In the genomic region with DNA sequence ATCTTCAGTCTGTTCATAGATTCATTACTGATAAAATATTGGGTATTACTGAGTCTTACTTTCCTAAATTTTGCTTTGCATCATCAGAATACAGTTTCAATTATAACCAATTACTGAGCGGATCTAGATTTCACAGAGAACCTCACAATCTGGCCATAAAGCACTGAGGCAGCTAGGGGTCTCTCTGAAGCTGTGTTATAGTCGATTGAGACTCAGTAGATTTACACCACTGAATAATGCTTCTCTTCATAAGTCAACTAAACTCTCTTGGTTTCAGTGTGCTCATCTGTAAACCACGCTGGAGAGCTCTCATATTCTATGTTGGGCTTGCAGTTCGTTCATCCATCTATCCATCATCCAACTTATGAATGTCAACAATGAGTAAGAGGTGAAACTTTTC, we compare ENCODE assay signal across 15 cellular contexts.
"Had no signal": no experiment of that assay in that cellular context is flagged by ENCODE, and none has a peak within 500 bp of the region (broad histone marks: within the 10 kb centered on the region; RNA-seq: fewer than 3 reads in every experiment).

No MANE protein-coding gene starts in this region.

- H3K27me3 ChIP-seq: ascending aorta, esophagus squamous epithelium, right lobe of liver, thyroid gland, uterus had no signal

- H3K4me1 ChIP-seq: ascending aorta, esophagus squamous epithelium, psoas muscle, right lobe of liver, thyroid gland, uterus had no signal

- H3K9me3 ChIP-seq: ascending aorta, esophagus squamous epithelium, psoas muscle, right lobe of liver, thyroid gland, uterus had no signal

- H3K4me3 ChIP-seq: ascending aorta, esophagus squamous epithelium, psoas muscle, right lobe of liver, thyroid gland, uterus had no signal

- H3K27ac Mint-ChIP-seq: activated CD4-positive, alpha-beta memory T cell treated with anti-CD3 and anti-CD28 coated beads for 36 hours; natural killer cell treated with Interleukin-12 subunit alpha and Interleukin-12 subunit beta and Interleukin-15 and Interleukin-18, amount 100 ng/mL, for 72 hours; stimulated activated effector memory CD8-positive, alpha-beta T cell treated with anti-CD3 and anti-CD28 coated beads, Interleukin-12 subunit alpha, Interleukin-12 subunit beta, amount 100 ng/mL, for 72 hours had no signal

- H3K36me3 ChIP-seq: ascending aorta, esophagus squamous epithelium, right lobe of liver, thyroid gland, uterus had no signal

- H3K36me3 Mint-ChIP-seq: activated CD4-positive, alpha-beta memory T cell treated with anti-CD3 and anti-CD28 coated beads for 36 hours; natural killer cell treated with Interleukin-12 subunit alpha and Interleukin-12 subunit beta and Interleukin-15 and Interleukin-18, amount 100 ng/mL, for 72 hours; stimulated activated effector memory CD8-positive, alpha-beta T cell treated with anti-CD3 and anti-CD28 coated beads, Interleukin-12 subunit alpha, Interleukin-12 subunit beta, amount 100 ng/mL, for 72 hours had no signal

- DNase-seq: activated CD4-positive, alpha-beta memory T cell treated with anti-CD3 and anti-CD28 coated beads for 36 hours; activated CD4-positive, alpha-beta T cell treated with anti-CD3 and anti-CD28 coated beads for 1 hour; activated CD8-positive, alpha-beta memory T cell treated with anti-CD3 and anti-CD28 coated beads, Interleukin-2, amount 50 U/mL, for 4 hours; activated naive CD4-positive, alpha-beta T cell; esophagus squamous epithelium; foreskin fibroblast; glutamatergic neuron; psoas muscle; right lobe of liver; uterus had no signal

- ATAC-seq: left lobe of liver; natural killer cell treated with Interleukin-12 subunit alpha and Interleukin-12 subunit beta and Interleukin-15 and Interleukin-18, amount 100 ng/mL, for 72 hours; psoas muscle; right lobe of liver; stimulated activated effector memory CD8-positive, alpha-beta T cell treated with anti-CD3 and anti-CD28 coated beads, Interleukin-12 subunit alpha, Interleukin-12 subunit beta, amount 100 ng/mL, for 72 hours had no signal

- H3K4me1 Mint-ChIP-seq: stimulated activated effector memory CD8-positive, alpha-beta T cell treated with anti-CD3 and anti-CD28 coated beads, Interleukin-12 subunit alpha, Interleukin-12 subunit beta, amount 100 ng/mL, for 72 hours had no signal

- H3K4me3 Mint-ChIP-seq: activated CD4-positive, alpha-beta memory T cell treated with anti-CD3 and anti-CD28 coated beads for 36 hours; natural killer cell treated with Interleukin-12 subunit alpha and Interleukin-12 subunit beta and Interleukin-15 and Interleukin-18, amount 100 ng/mL, for 72 hours; stimulated activated effector memory CD8-positive, alpha-beta T cell treated with anti-CD3 and anti-CD28 coated beads, Interleukin-12 subunit alpha, Interleukin-12 subunit beta, amount 100 ng/mL, for 72 hours had no signal

- H3K9me3 Mint-ChIP-seq: activated CD4-positive, alpha-beta memory T cell treated with anti-CD3 and anti-CD28 coated beads for 36 hours; natural killer cell treated with Interleukin-12 subunit alpha and Interleukin-12 subunit beta and Interleukin-15 and Interleukin-18, amount 100 ng/mL, for 72 hours; stimulated activated effector memory CD8-positive, alpha-beta T cell treated with anti-CD3 and anti-CD28 coated beads, Interleukin-12 subunit alpha, Interleukin-12 subunit beta, amount 100 ng/mL, for 72 hours had no signal

- H3K27ac ChIP-seq: ascending aorta, esophagus squamous epithelium, psoas muscle, right lobe of liver, thyroid gland, uterus had no signal
